Comparison of ENCODE assay signal across 1 cellular context in genomic region chr20:13784893-13785715, GRCh38.
TF ChIP-seq lines count a peak whose summit lies in the region.

TSS of gene ESF1 (minus strand) at chr20:13784919. CDS start at chr20:13783140, 1,779 bp downstream.
TSS of gene NDUFAF5 (plus strand) at chr20:13785028. CDS start at chr20:13785069, 41 bp downstream.

TF ChIP-seq in HepG2, 621 proteins besides CTCF, POLR2A, EP300 and RAD21 (continued from another document and continues in another):
- TF ChIP-seq ZBTB7B (CRISPR knock-in tag; IDR thresholded peaks at IDR 0.05) = peak; percentile 93
- TF ChIP-seq ZBTB49 (CRISPR knock-in tag; IDR thresholded peaks at IDR 0.05; ENCODE audit: borderline replicate concordance) = peak; percentile 92
- peak; percentile 95 for TF ChIP-seq ARNT2 (CRISPR knock-in tag; IDR thresholded peaks at IDR 0.05; ENCODE audit: low read depth)
- peak; percentile 63 for TF ChIP-seq SP2 (CRISPR knock-in tag; IDR thresholded peaks at IDR 0.05)
- TF ChIP-seq ZNF530 (CRISPR knock-in tag; IDR thresholded peaks at IDR 0.05; ENCODE audit: low read depth) = no peak
- peak; percentile 90; the same call in 1 of the 2 replicates for TF ChIP-seq FOXJ3 (CRISPR knock-in tag; IDR thresholded peaks at IDR 0.05; ENCODE audit: borderline replicate concordance)
- peak; percentile 91; the same call in 1 of the 2 replicates for TF ChIP-seq ZNF549 (CRISPR knock-in tag; IDR thresholded peaks at IDR 0.05)
- TF ChIP-seq ZNF580 (CRISPR knock-in tag; IDR thresholded peaks at IDR 0.05; ENCODE audit: borderline replicate concordance, low read depth) = peak; percentile 96
- no peak for TF ChIP-seq MTA3 (CRISPR knock-in tag; IDR thresholded peaks at IDR 0.05)
- peak; percentile 73 for TF ChIP-seq HCFC1 (IDR thresholded peaks at IDR 0.05; ENCODE audit: low read depth, low read length)
- TF ChIP-seq CREM (IDR thresholded peaks at IDR 0.05) = peak; percentile 94
- 0 out of 2 replicates have a peak, but pooled peaks have one; percentile 48 for TF ChIP-seq CREM (CRISPR knock-in tag; IDR thresholded peaks at IDR 0.05)
- peak; percentile 63 for TF ChIP-seq ZNF781 (CRISPR knock-in tag; IDR thresholded peaks at IDR 0.05; ENCODE audit: borderline replicate concordance, not compliant biosample characterization)
- peak; percentile 99 for TF ChIP-seq ZFY (CRISPR knock-in tag; IDR thresholded peaks at IDR 0.05)
- TF ChIP-seq HDAC6 (IDR thresholded peaks at IDR 0.05; ENCODE audit: low read depth, low read length) = no peak
- TF ChIP-seq CREBL2 (CRISPR knock-in tag; IDR thresholded peaks at IDR 0.05; ENCODE audit: borderline replicate concordance) = peak; percentile 67; the same call in 1 of the 2 replicates
- TF ChIP-seq ZNF569 (CRISPR knock-in tag; IDR thresholded peaks at IDR 0.05; ENCODE audit: borderline replicate concordance) = peak; percentile 85; the same call in 1 of the 2 replicates
- TF ChIP-seq SP1 (IDR thresholded peaks at IDR 0.05) = no peak
- peak; percentile 92 for TF ChIP-seq SP1 (CRISPR knock-in tag; IDR thresholded peaks at IDR 0.05)
- peak; percentile 82; the same call in 1 of the 2 replicates for TF ChIP-seq ZNF543 (CRISPR knock-in tag; IDR thresholded peaks at IDR 0.05)
- TF ChIP-seq JUN (CRISPR knock-in tag; IDR thresholded peaks at IDR 0.05) = no peak; the same call in 1 of the 2 replicates
- TF ChIP-seq ZNF678 (CRISPR knock-in tag; IDR thresholded peaks at IDR 0.05) = no peak; the same call in 1 of the 2 replicates
- TF ChIP-seq ZBTB39 (CRISPR knock-in tag; IDR thresholded peaks at IDR 0.05) = no peak
- peak; percentile 76 for TF ChIP-seq HNRNPLL (IDR thresholded peaks at IDR 0.05; ENCODE audit: low read depth, low read length, poor library complexity, severe bottlenecking)
- TF ChIP-seq ZNF784 (CRISPR knock-in tag; IDR thresholded peaks at IDR 0.05; ENCODE audit: borderline replicate concordance) = peak; percentile 94
- peak; percentile 40; the same call in 1 of the 2 replicates for TF ChIP-seq MAZ (IDR thresholded peaks at IDR 0.05; ENCODE audit: borderline replicate concordance, low read depth, low read length)
- peak; percentile 97 for TF ChIP-seq MAZ (CRISPR knock-in tag; IDR thresholded peaks at IDR 0.05; ENCODE audit: low read depth)
- peak; percentile 78; the same call in 1 of the 2 replicates for TF ChIP-seq DZIP1 (CRISPR knock-in tag; IDR thresholded peaks at IDR 0.05)
- TF ChIP-seq MXD3 (CRISPR knock-in tag; IDR thresholded peaks at IDR 0.05) = peak; percentile 97
- no peak for TF ChIP-seq GLI4 (CRISPR knock-in tag; IDR thresholded peaks at IDR 0.05; ENCODE audit: borderline replicate concordance)
- no peak for TF ChIP-seq SCMH1 (CRISPR knock-in tag; IDR thresholded peaks at IDR 0.05; ENCODE audit: borderline replicate concordance)
- no peak; the same call in 1 of the 2 replicates for TF ChIP-seq ATF7-NPFF (CRISPR knock-in tag; IDR thresholded peaks at IDR 0.05; ENCODE audit: low read depth)
- peak; percentile 64; the same call in 1 of the 2 replicates for TF ChIP-seq MTA1 (CRISPR knock-in tag; IDR thresholded peaks at IDR 0.05; ENCODE audit: borderline replicate concordance)
- TF ChIP-seq PAX8 (CRISPR knock-in tag; IDR thresholded peaks at IDR 0.05; ENCODE audit: borderline replicate concordance) = 0 out of 2 replicates have a peak, but pooled peaks have one; percentile 17
- peak; percentile 75; the same call in 1 of the 2 replicates for TF ChIP-seq ZNF567 (CRISPR knock-in tag; IDR thresholded peaks at IDR 0.05; ENCODE audit: borderline replicate concordance)
- peak; percentile 89; the same call in 1 of the 2 replicates for TF ChIP-seq ZNF33B (CRISPR knock-in tag; IDR thresholded peaks at IDR 0.05)
- no peak; the same call in 1 of the 2 replicates for TF ChIP-seq ZNF724P (CRISPR knock-in tag; IDR thresholded peaks at IDR 0.05; ENCODE audit: borderline replicate concordance)
- peak; percentile 93; the same call in 1 of the 2 replicates for TF ChIP-seq ZNF552 (CRISPR knock-in tag; IDR thresholded peaks at IDR 0.05; ENCODE audit: borderline replicate concordance)
- peak; percentile 73 for TF ChIP-seq MED8 (CRISPR knock-in tag; IDR thresholded peaks at IDR 0.05; ENCODE audit: insufficient replicate concordance)
- TF ChIP-seq ZNF275 (CRISPR knock-in tag; IDR thresholded peaks at IDR 0.05; ENCODE audit: borderline replicate concordance) = peak; percentile 75
- TF ChIP-seq KDM2A (CRISPR knock-in tag; IDR thresholded peaks at IDR 0.05; ENCODE audit: borderline replicate concordance, low read depth) = peak; percentile 99
- no peak; the same call in 1 of the 2 replicates for TF ChIP-seq STAG1 (CRISPR knock-in tag; IDR thresholded peaks at IDR 0.05)
- TF ChIP-seq ZNF564 (CRISPR knock-in tag; IDR thresholded peaks at IDR 0.05) = peak; percentile 96
- peak; percentile 67; the same call in 1 of the 2 replicates for TF ChIP-seq ZBTB37 (CRISPR knock-in tag; IDR thresholded peaks at IDR 0.05)
- TF ChIP-seq MBNL3 (CRISPR knock-in tag; conservative IDR thresholded peaks at IDR 0.05) = no peak
- TF ChIP-seq PITX1 (CRISPR knock-in tag; IDR thresholded peaks at IDR 0.05) = peak; percentile 88
- peak; percentile 85; the same call in 1 of the 2 replicates for TF ChIP-seq ZNF101 (CRISPR knock-in tag; IDR thresholded peaks at IDR 0.05; ENCODE audit: borderline replicate concordance, low read depth)
- TF ChIP-seq HMGXB4 (CRISPR knock-in tag; IDR thresholded peaks at IDR 0.05; ENCODE audit: borderline replicate concordance in 1 of 2, low read depth in 1 of 2) = peak; percentile 95 to 96
- TF ChIP-seq IRF2 (CRISPR knock-in tag; IDR thresholded peaks at IDR 0.05) = peak; percentile 99
- peak; percentile 86; the same call in 1 of the 2 replicates for TF ChIP-seq SSRP1 (CRISPR knock-in tag; IDR thresholded peaks at IDR 0.05)
- TF ChIP-seq HNF4G (IDR thresholded peaks at IDR 0.05; ENCODE audit: borderline replicate concordance, low read depth, low read length) = peak; percentile 63
- TF ChIP-seq HNF4G (CRISPR knock-in tag; IDR thresholded peaks at IDR 0.05; ENCODE audit: borderline replicate concordance, low read depth) = peak; percentile 67
- TF ChIP-seq ZNF326 (CRISPR knock-in tag; IDR thresholded peaks at IDR 0.05; ENCODE audit: borderline replicate concordance) = no peak
- peak; percentile 99 for TF ChIP-seq TARDBP (CRISPR knock-in tag; IDR thresholded peaks at IDR 0.05)
- peak; percentile 92 for TF ChIP-seq SP140L (CRISPR knock-in tag; IDR thresholded peaks at IDR 0.05; ENCODE audit: borderline replicate concordance)
- no peak; the same call in 1 of the 2 replicates for TF ChIP-seq U2AF2 (IDR thresholded peaks at IDR 0.05; ENCODE audit: low read depth, low read length)
- TF ChIP-seq RXRA (CRISPR knock-in tag; IDR thresholded peaks at IDR 0.05) = peak; percentile 85
- TF ChIP-seq HOXD1 (CRISPR knock-in tag; IDR thresholded peaks at IDR 0.05) = peak; percentile 54; the same call in 1 of the 2 replicates
- TF ChIP-seq THYN1 (CRISPR knock-in tag; IDR thresholded peaks at IDR 0.05; ENCODE audit: borderline replicate concordance, low read depth) = 0 out of 2 replicates have a peak, but pooled peaks have one; percentile 48
